ENCODE assay signal across 1 cellular context in the genomic region with DNA sequence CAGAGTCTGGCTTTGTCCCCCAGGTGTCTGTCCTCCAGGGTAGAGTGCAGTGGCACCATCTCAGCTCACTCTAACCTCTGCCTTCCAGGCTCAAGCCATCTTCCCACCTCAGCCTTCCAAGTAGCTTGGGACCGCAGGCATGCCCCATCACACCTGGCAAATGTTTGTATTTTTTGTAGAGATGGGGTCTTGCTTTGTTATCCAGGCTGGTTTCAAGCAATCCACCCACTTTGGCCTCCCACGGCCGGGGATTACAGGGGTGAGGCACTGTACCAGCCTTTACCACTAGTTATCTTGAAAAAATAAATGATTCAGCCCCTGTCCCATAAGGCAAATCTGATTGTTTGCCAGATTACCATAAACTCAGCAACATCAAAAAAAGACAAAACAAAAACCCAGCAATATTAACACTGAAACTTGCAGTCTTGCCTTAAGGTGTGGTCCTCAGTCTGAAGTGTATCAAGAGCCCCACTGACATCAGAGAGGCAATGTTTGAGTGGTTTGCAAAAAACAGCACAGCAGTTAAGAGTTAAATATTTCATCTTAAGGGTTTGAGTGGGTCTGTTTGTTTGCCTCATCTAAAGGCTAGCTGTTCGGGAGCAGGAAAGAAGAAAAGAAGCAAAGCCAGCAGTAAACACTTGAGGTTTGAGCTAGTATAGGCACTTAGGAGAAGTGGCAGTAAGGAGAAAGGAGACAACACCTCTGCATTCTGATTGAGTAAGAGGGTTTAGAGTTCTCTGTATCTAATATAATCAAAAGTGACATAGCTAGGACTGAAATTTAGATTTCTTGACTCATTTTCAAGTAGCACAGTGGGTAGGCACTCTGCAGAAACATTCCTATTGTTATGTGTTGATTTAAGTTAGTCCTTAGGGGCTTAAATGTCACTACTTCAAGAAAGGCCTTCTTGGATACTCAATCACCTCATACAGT.
TF ChIP-seq lines count a peak whose summit lies in the region.

No MANE protein-coding gene starts in this region.

TF ChIP-seq in IMR-90, 13 proteins besides CTCF, POLR2A, EP300 and RAD21 (continued from another document):
- TF ChIP-seq, protein P1, sequence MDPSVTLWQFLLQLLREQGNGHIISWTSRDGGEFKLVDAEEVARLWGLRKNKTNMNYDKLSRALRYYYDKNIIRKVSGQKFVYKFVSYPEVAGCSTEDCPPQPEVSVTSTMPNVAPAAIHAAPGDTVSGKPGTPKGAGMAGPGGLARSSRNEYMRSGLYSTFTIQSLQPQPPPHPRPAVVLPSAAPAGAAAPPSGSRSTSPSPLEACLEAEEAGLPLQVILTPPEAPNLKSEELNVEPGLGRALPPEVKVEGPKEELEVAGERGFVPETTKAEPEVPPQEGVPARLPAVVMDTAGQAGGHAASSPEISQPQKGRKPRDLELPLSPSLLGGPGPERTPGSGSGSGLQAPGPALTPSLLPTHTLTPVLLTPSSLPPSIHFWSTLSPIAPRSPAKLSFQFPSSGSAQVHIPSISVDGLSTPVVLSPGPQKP (IDR thresholded peaks at IDR 0.05; ENCODE audit: borderline replicate concordance, low read depth, low read length): no peak
- TF ChIP-seq MXI1 (IDR thresholded peaks at IDR 0.05; ENCODE audit: borderline replicate concordance, low read depth, low read length) (no peak), MAFK (IDR thresholded peaks at IDR 0.05; ENCODE audit: low read depth, low read length) (no peak), RCOR1 (IDR thresholded peaks at IDR 0.05; ENCODE audit: insufficient replicate concordance, low read length) (no peak), NFE2L2 (IDR thresholded peaks at IDR 0.05; ENCODE audit: low read depth, low read length) (no peak), CHD1 (IDR thresholded peaks at IDR 0.05; ENCODE audit: low read depth, low read length) (no peak), MAZ (IDR thresholded peaks at IDR 0.05; ENCODE audit: borderline replicate concordance, low read depth, low read length) (no peak), RFX5 (IDR thresholded peaks at IDR 0.05; ENCODE audit: low read depth, low read length) (no peak), BHLHE40 (IDR thresholded peaks at IDR 0.05; ENCODE audit: low read depth, low read length) (no peak), CEBPB (IDR thresholded peaks at IDR 0.05; ENCODE audit: low read depth, low read length) (no peak), FOS (IDR thresholded peaks at IDR 0.05; ENCODE audit: low read depth, low read length) (no peak)
- TF ChIP-seq, protein P2, sequence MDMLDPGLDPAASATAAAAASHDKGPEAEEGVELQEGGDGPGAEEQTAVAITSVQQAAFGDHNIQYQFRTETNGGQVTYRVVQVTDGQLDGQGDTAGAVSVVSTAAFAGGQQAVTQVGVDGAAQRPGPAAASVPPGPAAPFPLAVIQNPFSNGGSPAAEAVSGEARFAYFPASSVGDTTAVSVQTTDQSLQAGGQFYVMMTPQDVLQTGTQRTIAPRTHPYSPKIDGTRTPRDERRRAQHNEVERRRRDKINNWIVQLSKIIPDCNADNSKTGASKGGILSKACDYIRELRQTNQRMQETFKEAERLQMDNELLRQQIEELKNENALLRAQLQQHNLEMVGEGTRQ (IDR thresholded peaks at IDR 0.05; ENCODE audit: low read depth, low read length): no peak
